In genomic region chr17:7237266-7237760, GRCh38 we compare ENCODE assay signal across 8 cellular contexts. TPM values are rescaled to one million over a fixed set of nuclear protein-coding genes. Genes with fewer than 3 reads are reported as not detected.
DNase-seq lines count a peak whose midpoint lies in the region; ATAC-seq and TF ChIP-seq lines count a peak whose summit lies in the region.

No MANE protein-coding gene starts in this region.

- no peak for TF ChIP-seq CTCF in GM12865 (IDR thresholded peaks at IDR 0.05; ENCODE audit: insufficient read depth, low read depth, low read length, missing control alignments)
- TF ChIP-seq CTCF in fibroblast of the aortic adventitia (IDR thresholded peaks at IDR 0.05; ENCODE audit: insufficient read depth, low read length), result no peak

- in situ Hi-C loops in KBM-7 (cut with MboI; ENCODE audit: low pct_unique_long_range_greater_than_20kb, low sequenced_read_pairs), result no loop called here

- ATAC-seq in T-helper 17 cell (no peak), HG03378 (IDR thresholded peaks at IDR 0.05; ENCODE audit: unreplicated experiment) (no peak)

- DNase-seq in GM12865 (ENCODE audit: low read depth) (no peak), T-helper 17 cell (no peak), fibroblast of the aortic adventitia (ENCODE audit: low read depth) (no peak), retina (peak; percentile 34), NCI-H510A (lab: John Stamatoyannopoulos, UW) (no peak), SIG-M5 treated with dmso at 0.1 percent for 504 hours (lab: John Stamatoyannopoulos, UW; ENCODE audit: unreplicated experiment) (no peak), KBM-7 (no peak)

- peak overlapping the region; percentile 100 for H3K27ac Mint-ChIP-seq in T-helper 17 cell

- no peaks in the 10 kb centered on the region for H3K27me3 Mint-ChIP-seq in T-helper 17 cell

- peaks cover 59% of the 10 kb centered on the region for H3K4me1 Mint-ChIP-seq in T-helper 17 cell

- H3K4me3 ChIP-seq in GM12865 (ENCODE audit: low read depth, low read length) (peak overlapping the region; percentile 70), fibroblast of the aortic adventitia (ENCODE audit: low read depth, low read length) (peak overlapping the region; percentile 89)

- H3K4me3 Mint-ChIP-seq in T-helper 17 cell, result peak overlapping the region; percentile 99

- no peaks in the 10 kb centered on the region for H3K9me3 ChIP-seq in T-helper 17 cell (ENCODE audit: control insufficient read depth, low read length, poor library complexity, severe bottlenecking)

- peaks cover 7% of the 10 kb centered on the region for H3K36me3 Mint-ChIP-seq in T-helper 17 cell (ENCODE audit: low read depth)

RNA-seq across cellular contexts. Expression of gene PHF23, which starts 1.9 kb away (rescaled TPM):
- total RNA-seq in T-helper 17 cell, result 10 to 100 TPM; 19.2 to 23.2 TPM
- 26.7 and 40.3 TPM in 2 replicates for total RNA-seq in fibroblast of the aortic adventitia (ENCODE audit: low replicate concordance)

RNA-seq across cellular contexts. Expression of gene DVL2, which starts 3.0 kb away (rescaled TPM):
- total RNA-seq in T-helper 17 cell (10 to 100 TPM; 37.0 to 46.9 TPM), fibroblast of the aortic adventitia (ENCODE audit: low replicate concordance) (67.7 and 102 TPM in 2 replicates)

RNA-seq across cellular contexts. Expression of gene GABARAP, which starts 4.9 kb away (rescaled TPM):
- 100 to 1,000 TPM; 212 to 247 TPM for total RNA-seq in T-helper 17 cell
- 293 and 420 TPM in 2 replicates for total RNA-seq in fibroblast of the aortic adventitia (ENCODE audit: low replicate concordance)

RNA-seq across cellular contexts. Expression of gene CTDNEP1, which starts 14.2 kb away (rescaled TPM):
- 100 to 1,000 TPM; 112 to 115 TPM for total RNA-seq in T-helper 17 cell
- total RNA-seq in fibroblast of the aortic adventitia (ENCODE audit: low replicate concordance), result 15.3 and 41.2 TPM in 2 replicates

RNA-seq across cellular contexts. Expression of gene ELP5, which starts 14.7 kb away (rescaled TPM):
- total RNA-seq in T-helper 17 cell, result 10 to 100 TPM; 43.0 to 51.0 TPM
- 31.6 and 35.6 TPM in 2 replicates for total RNA-seq in fibroblast of the aortic adventitia (ENCODE audit: low replicate concordance)
